Comparison of ENCODE assay signal across 18 cellular contexts in genomic region chr11:43315966-43316365, GRCh38. TPM values are rescaled to one million over a fixed set of nuclear protein-coding genes. Genes with fewer than 3 reads are reported as not detected.
A peak's percentile ranks its signal among the peaks of the same experiment; 100 is the strongest.
DNase-seq lines count a peak whose midpoint lies in the region; TF ChIP-seq lines count a peak whose summit lies in the region.
"Had no signal": no experiment of that assay in that cellular context is flagged by ENCODE, and none has a peak within 500 bp of the region (broad histone marks: within the 10 kb centered on the region; RNA-seq: fewer than 3 reads in every experiment).

No MANE protein-coding gene starts in this region.

- no peak overlapping the region for H3K9ac ChIP-seq in smooth muscle cell (ENCODE audit: low read depth)

- POLR2A ChIA-PET in activated CD4-positive, alpha-beta T cell treated with anti-CD3 and anti-CD28 coated beads, Interleukin-2, amount 10 ng/mL, durations not matched to agents 7 days and 5 days (lab: Charles Lee): no interaction called here

- H3K36me3 ChIP-seq in smooth muscle cell (ENCODE audit: low read depth): peaks cover 3% of the 10 kb centered on the region
- H3K36me3 ChIP-seq: colonic mucosa had no signal

- CTCF ChIA-PET in activated CD4-positive, alpha-beta T cell treated with anti-CD3 and anti-CD28 coated beads, Interleukin-2, amount 10 ng/mL, durations not matched to agents 7 days and 5 days (lab: Charles Lee): no interaction called here

- H2AFZ ChIP-seq in smooth muscle cell (ENCODE audit: low read depth): no peak overlapping the region

- peaks cover 12% of the 10 kb centered on the region for H3K36me3 Mint-ChIP-seq in activated CD4-positive, alpha-beta T cell treated with anti-CD3 and anti-CD28 coated beads, Interleukin-2, amount 10 ng/mL, durations not matched to agents 7 days and 5 days (ENCODE audit: low read depth)

- H3K27me3 ChIP-seq in smooth muscle cell (ENCODE audit: low read depth): no peaks in the 10 kb centered on the region
- H3K27me3 ChIP-seq: colonic mucosa, MG63 had no signal

- peaks cover 85% of the 10 kb centered on the region for H4K20me1 ChIP-seq in smooth muscle cell (ENCODE audit: low read depth)

- peak overlapping the region; percentile 17 for H3K4me2 ChIP-seq in smooth muscle cell
- H3K4me2 ChIP-seq: A549 had no signal

- H3K27ac ChIP-seq in smooth muscle cell (ENCODE audit: low read depth): peak overlapping the region; percentile 17
- H3K27ac ChIP-seq: A549, C4-2B, colonic mucosa had no signal

- in situ Hi-C loops in astrocyte of the spinal cord (cut with HindIII; ENCODE audit: low sequenced_read_pairs): no loop called here

- H3F3A ChIP-seq in smooth muscle cell (ENCODE audit: low read depth): peaks cover 7% of the 10 kb centered on the region

- no peak overlapping the region for H3K4me3 Mint-ChIP-seq in activated CD4-positive, alpha-beta T cell treated with anti-CD3 and anti-CD28 coated beads, Interleukin-2, amount 10 ng/mL, durations not matched to agents 7 days and 5 days

- H3K9me3 Mint-ChIP-seq in activated CD4-positive, alpha-beta T cell treated with anti-CD3 and anti-CD28 coated beads, Interleukin-2, amount 10 ng/mL, durations not matched to agents 7 days and 5 days: no peaks in the 10 kb centered on the region
- H3K9me3 Mint-ChIP-seq: naive B cell had no signal

- H3K27me3 Mint-ChIP-seq in activated CD4-positive, alpha-beta T cell treated with anti-CD3 and anti-CD28 coated beads, Interleukin-2, amount 10 ng/mL, durations not matched to agents 7 days and 5 days: no peaks in the 10 kb centered on the region
- H3K27me3 Mint-ChIP-seq: naive B cell had no signal

- DNase-seq in activated CD4-positive, alpha-beta T cell treated with anti-CD3 and anti-CD28 coated beads, Interleukin-2, amount 10 ng/mL, durations not matched to agents 7 days and 5 days: no peak
- no peak for DNase-seq in activated CD4-positive, alpha-beta T cell treated with anti-CD3 and anti-CD28 coated beads for 4 hours
- DNase-seq in MV-4-11 (lab: John Stamatoyannopoulos, UW): peak; percentile 60
- DNase-seq in astrocyte of the spinal cord (ENCODE audit: low read depth, low spot score): peak; percentile 18
- DNase-seq in smooth muscle cell (lab: John Stamatoyannopoulos, UW; ENCODE audit: unreplicated experiment): no peak
- DNase-seq in effector CD8-positive, alpha-beta T cell (lab: John Stamatoyannopoulos, UW): no peak
- DNase-seq in NCI-H187 (lab: John Stamatoyannopoulos, UW): no peak
- DNase-seq in cerebellum (ENCODE audit: low spot score): no peak
- DNase-seq: activated CD4-positive, alpha-beta T cell treated with anti-CD3 and anti-CD28 coated beads for 1 hour; activated CD8-positive, alpha-beta memory T cell treated with anti-CD3 and anti-CD28 coated beads, Interleukin-2, amount 50 U/mL, for 4 hours; colonic mucosa; DMS53; hypothalamus; MG63; naive B cell; NCI-H1930 had no signal

- no peak overlapping the region for H3K4me3 ChIP-seq in astrocyte of the spinal cord (ENCODE audit: low read depth, low read length)
- no peak overlapping the region for H3K4me3 ChIP-seq in smooth muscle cell
- H3K4me3 ChIP-seq: A549, colonic mucosa, MG63 had no signal

- no peaks in the 10 kb centered on the region for H3K9me3 ChIP-seq in smooth muscle cell (replicated peaks; ENCODE audit: low read depth)
- H3K9me3 ChIP-seq: A549, colonic mucosa, MG63 had no signal

- H3K4me1 Mint-ChIP-seq in activated CD4-positive, alpha-beta T cell treated with anti-CD3 and anti-CD28 coated beads, Interleukin-2, amount 10 ng/mL, durations not matched to agents 7 days and 5 days: peaks cover 54% of the 10 kb centered on the region

- H3K27ac Mint-ChIP-seq in activated CD4-positive, alpha-beta T cell treated with anti-CD3 and anti-CD28 coated beads, Interleukin-2, amount 10 ng/mL, durations not matched to agents 7 days and 5 days: peak overlapping the region; percentile 57

- WGBS in smooth muscle cell (ENCODE audit: low lambda C conversion rate): 68% methylated on average over 2 of the region's 2 CpGs

- peaks cover 16% of the 10 kb centered on the region for H3K4me1 ChIP-seq in smooth muscle cell (ENCODE audit: low read depth)

- TF ChIP-seq CTCF in astrocyte of the spinal cord (IDR thresholded peaks at IDR 0.05; ENCODE audit: low read depth, low read length) (no peak), smooth muscle cell (IDR thresholded peaks at IDR 0.05; ENCODE audit: borderline replicate concordance, insufficient read depth, poor library complexity, severe bottlenecking) (no peak)

- H3K79me2 ChIP-seq in smooth muscle cell (ENCODE audit: low read depth): peaks cover 82% of the 10 kb centered on the region

RNA-seq across cellular contexts. Expression of gene API5, which starts 4.2 kb away (rescaled TPM):
- total RNA-seq in activated CD4-positive, alpha-beta T cell treated with anti-CD3 and anti-CD28 coated beads, Interleukin-2, amount 10 ng/mL, durations not matched to agents 7 days and 5 days: 100 to 1,000 TPM; 124 to 129 TPM
- total RNA-seq in smooth muscle cell (49.7 and 74.8 TPM in 2 replicates), cerebellum (82.0 TPM)
- polyA plus RNA-seq in smooth muscle cell: 31.4 and 35.2 TPM in 2 replicates

RNA-seq across cellular contexts. Expression of gene TTC17, which starts 42.8 kb away (rescaled TPM):
- 10 to 100 TPM; 72.5 to 75.1 TPM for total RNA-seq in activated CD4-positive, alpha-beta T cell treated with anti-CD3 and anti-CD28 coated beads, Interleukin-2, amount 10 ng/mL, durations not matched to agents 7 days and 5 days
- total RNA-seq in smooth muscle cell (73.1 and 113 TPM in 2 replicates), cerebellum (170 TPM)
- 35.9 and 43.5 TPM in 2 replicates for polyA plus RNA-seq in smooth muscle cell

Comparison
In these comparisons a context has a peak if more than half of its experiments do, and no peak if none do; other contexts are left out.
1. DNase-seq: peak in MV-4-11 (single experiment) and astrocyte of the spinal cord (single experiment); none in activated CD4-positive, alpha-beta T cell treated with anti-CD3 and anti-CD28 coated beads, Interleukin-2, amount 10 ng/mL, durations not matched to agents 7 days and 5 days (single experiment), activated CD4-positive, alpha-beta T cell treated with anti-CD3 and anti-CD28 coated beads for 4 hours (0 of 2), smooth muscle cell (single experiment), effector CD8-positive, alpha-beta T cell (single experiment), NCI-H187 (0 of 2) and cerebellum (single experiment).